Comparison of ENCODE assay signal across 1 cellular context in genomic region chr11:44849922-44850321, GRCh38.
TF ChIP-seq lines count a peak whose summit lies in the region.

No MANE protein-coding gene starts in this region.

TF ChIP-seq in GM23338, 12 proteins besides CTCF, POLR2A, EP300 and RAD21 (continued from another document):
- TF ChIP-seq, protein P1, sequence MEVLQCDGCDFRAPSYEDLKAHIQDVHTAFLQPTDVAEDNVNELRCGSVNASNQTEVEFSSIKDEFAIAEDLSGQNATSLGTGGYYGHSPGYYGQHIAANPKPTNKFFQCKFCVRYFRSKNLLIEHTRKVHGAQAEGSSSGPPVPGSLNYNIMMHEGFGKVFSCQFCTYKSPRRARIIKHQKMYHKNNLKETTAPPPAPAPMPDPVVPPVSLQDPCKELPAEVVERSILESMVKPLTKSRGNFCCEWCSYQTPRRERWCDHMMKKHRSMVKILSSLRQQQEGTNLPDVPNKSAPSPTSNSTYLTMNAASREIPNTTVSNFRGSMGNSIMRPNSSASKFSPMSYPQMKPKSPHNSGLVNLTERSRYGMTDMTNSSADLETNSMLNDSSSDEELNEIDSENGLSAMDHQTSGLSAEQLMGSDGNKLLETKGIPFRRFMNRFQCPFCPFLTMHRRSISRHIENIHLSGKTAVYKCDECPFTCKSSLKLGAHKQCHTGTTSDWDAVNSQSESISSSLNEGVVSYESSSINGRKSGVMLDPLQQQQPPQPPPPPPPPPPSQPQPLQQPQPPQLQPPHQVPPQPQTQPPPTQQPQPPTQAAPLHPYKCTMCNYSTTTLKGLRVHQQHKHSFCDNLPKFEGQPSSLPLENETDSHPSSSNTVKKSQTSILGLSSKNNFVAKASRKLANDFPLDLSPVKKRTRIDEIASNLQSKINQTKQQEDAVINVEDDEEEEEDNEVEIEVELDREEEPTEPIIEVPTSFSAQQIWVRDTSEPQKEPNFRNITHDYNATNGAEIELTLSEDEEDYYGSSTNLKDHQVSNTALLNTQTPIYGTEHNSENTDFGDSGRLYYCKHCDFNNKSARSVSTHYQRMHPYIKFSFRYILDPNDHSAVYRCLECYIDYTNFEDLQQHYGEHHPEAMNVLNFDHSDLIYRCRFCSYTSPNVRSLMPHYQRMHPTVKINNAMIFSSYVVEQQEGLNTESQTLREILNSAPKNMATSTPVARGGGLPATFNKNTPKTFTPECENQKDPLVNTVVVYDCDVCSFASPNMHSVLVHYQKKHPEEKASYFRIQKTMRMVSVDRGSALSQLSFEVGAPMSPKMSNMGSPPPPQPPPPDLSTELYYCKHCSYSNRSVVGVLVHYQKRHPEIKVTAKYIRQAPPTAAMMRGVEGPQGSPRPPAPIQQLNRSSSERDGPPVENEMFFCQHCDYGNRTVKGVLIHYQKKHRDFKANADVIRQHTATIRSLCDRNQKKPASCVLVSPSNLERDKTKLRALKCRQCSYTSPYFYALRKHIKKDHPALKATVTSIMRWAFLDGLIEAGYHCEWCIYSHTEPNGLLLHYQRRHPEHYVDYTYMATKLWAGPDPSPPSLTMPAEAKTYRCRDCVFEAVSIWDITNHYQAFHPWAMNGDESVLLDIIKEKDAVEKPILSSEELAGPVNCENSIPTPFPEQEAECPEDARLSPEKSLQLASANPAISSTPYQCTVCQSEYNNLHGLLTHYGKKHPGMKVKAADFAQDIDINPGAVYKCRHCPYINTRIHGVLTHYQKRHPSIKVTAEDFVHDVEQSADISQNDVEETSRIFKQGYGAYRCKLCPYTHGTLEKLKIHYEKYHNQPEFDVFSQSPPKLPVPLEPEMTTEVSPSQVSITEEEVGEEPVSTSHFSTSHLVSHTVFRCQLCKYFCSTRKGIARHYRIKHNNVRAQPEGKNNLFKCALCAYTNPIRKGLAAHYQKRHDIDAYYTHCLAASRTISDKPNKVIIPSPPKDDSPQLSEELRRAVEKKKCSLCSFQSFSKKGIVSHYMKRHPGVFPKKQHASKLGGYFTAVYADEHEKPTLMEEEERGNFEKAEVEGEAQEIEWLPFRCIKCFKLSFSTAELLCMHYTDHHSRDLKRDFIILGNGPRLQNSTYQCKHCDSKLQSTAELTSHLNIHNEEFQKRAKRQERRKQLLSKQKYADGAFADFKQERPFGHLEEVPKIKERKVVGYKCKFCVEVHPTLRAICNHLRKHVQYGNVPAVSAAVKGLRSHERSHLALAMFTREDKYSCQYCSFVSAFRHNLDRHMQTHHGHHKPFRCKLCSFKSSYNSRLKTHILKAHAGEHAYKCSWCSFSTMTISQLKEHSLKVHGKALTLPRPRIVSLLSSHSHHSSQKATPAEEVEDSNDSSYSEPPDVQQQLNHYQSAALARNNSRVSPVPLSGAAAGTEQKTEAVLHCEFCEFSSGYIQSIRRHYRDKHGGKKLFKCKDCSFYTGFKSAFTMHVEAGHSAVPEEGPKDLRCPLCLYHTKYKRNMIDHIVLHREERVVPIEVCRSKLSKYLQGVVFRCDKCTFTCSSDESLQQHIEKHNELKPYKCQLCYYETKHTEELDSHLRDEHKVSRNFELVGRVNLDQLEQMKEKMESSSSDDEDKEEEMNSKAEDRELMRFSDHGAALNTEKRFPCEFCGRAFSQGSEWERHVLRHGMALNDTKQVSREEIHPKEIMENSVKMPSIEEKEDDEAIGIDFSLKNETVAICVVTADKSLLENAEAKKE (CRISPR knock-in tag; IDR thresholded peaks at IDR 0.05) = no peak
- TF ChIP-seq NANOG (IDR thresholded peaks at IDR 0.05; ENCODE audit: borderline replicate concordance) = no peak
- TF ChIP-seq ZNF331 (CRISPR knock-in tag; IDR thresholded peaks at IDR 0.05; ENCODE audit: low read depth) = no peak
